ENCODE assay signal across 8 cellular contexts in the genomic region with DNA sequence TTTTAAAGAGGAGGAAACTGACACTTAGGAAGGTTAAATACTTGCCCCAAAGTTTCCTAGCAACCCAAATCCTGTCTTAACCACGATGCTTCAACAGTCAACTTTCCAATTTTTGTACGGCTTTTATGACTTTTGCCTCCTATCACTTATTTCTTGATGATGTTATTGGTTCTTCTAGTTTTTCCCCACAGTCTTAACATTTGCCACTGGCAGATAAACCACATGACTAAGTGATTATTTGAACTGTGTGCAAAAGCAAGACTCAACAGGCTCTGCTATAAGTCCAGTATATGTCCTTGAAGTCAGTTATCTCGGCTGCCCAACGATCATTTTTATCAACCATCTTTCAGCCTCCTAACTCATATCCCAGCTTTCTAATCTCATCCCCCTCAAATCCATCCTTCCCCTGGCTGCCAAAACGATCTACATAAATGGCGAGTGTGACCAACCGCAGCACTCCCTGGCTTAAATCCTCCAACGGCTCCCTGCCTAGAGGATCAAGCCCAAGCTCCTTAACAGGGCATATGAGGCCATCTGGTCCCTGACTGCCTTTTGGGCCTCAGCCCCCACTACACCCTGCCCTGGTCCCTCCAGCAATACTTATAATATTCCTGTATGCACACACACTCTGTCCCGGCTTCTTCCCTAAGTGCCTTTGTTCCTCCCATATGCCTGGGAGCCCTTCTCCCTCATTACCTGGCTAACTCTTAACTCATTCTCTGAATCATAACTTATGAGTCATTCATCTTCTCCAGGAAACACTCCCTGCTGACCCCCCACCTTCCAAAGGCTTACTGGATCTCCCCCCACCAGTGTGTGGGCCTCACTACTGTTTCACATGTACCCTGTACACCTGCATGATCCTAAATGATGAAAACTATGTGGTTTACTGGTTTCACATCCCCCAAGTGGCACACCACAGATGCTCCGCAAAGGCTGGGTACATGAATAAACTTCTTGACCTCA. TPM values are rescaled to one million over a fixed set of nuclear protein-coding genes. Genes with fewer than 3 reads are reported as not detected.
A peak's percentile ranks its signal among the peaks of the same experiment; 100 is the strongest.
DNase-seq lines count a peak whose midpoint lies in the region; ATAC-seq, FAIRE-seq and TF ChIP-seq lines count a peak whose summit lies in the region.

No MANE protein-coding gene starts in this region.

- H3K27ac ChIP-seq in astrocyte (ENCODE audit: low read depth, low read length) = peak overlapping the region; percentile 86

- no peak for FAIRE-seq in astrocyte (lab: Jason Lieb, UNC)

- no peaks in the 10 kb centered on the region for H3K27me3 ChIP-seq in astrocyte (ENCODE audit: insufficient read depth, low read length)

- peaks cover 62% of the 10 kb centered on the region for H4K20me1 ChIP-seq in astrocyte (ENCODE audit: insufficient read depth, low read length)

- H3K4me3 Mint-ChIP-seq in astrocyte (ENCODE audit: unreplicated experiment) = peak overlapping the region; percentile 37
- H3K4me3 Mint-ChIP-seq in mesothelial cell of epicardium = no peak overlapping the region

- peak overlapping the region; percentile 11 for H3K4me3 ChIP-seq in astrocyte (ENCODE audit: insufficient read depth, low read depth, low read length)

- H3K9me3 Mint-ChIP-seq in astrocyte (ENCODE audit: unreplicated experiment) (no peaks in the 10 kb centered on the region), mesothelial cell of epicardium (no peaks in the 10 kb centered on the region)

- peaks cover 98% of the 10 kb centered on the region for H3K79me2 ChIP-seq in astrocyte (ENCODE audit: insufficient read depth, low read length)

- TF ChIP-seq CTCF in astrocyte (IDR thresholded peaks at IDR 0.05; ENCODE audit: insufficient read depth, low read depth, low read length) = no peak
- no peak for TF ChIP-seq CTCF in mesothelial cell of epicardium (IDR thresholded peaks at IDR 0.05; ENCODE audit: unreplicated experiment)

- H3K4me1 Mint-ChIP-seq in astrocyte (ENCODE audit: low read depth, unreplicated experiment) (peaks cover 55% of the 10 kb centered on the region), mesothelial cell of epicardium (peaks cover 47% of the 10 kb centered on the region)

- no peaks in the 10 kb centered on the region for H3K9me3 ChIP-seq in astrocyte (ENCODE audit: insufficient read depth, low read depth, low read length)

- H3K27ac Mint-ChIP-seq in astrocyte (ENCODE audit: unreplicated experiment) (peak overlapping the region; percentile 96), mesothelial cell of epicardium (peak overlapping the region; percentile 96)

- no peak overlapping the region for H2AFZ ChIP-seq in astrocyte (ENCODE audit: low read depth, low read length)

- no peaks in the 10 kb centered on the region for H3K36me3 Mint-ChIP-seq in astrocyte (ENCODE audit: low read depth, unreplicated experiment)
- no peaks in the 10 kb centered on the region for H3K36me3 Mint-ChIP-seq in mesothelial cell of epicardium

- no peaks in the 10 kb centered on the region for H3K27me3 Mint-ChIP-seq in astrocyte (ENCODE audit: low read depth, unreplicated experiment)
- H3K27me3 Mint-ChIP-seq in mesothelial cell of epicardium (ENCODE audit: low read depth) = no peaks in the 10 kb centered on the region

- peak overlapping the region; percentile 76 for H3K4me2 ChIP-seq in astrocyte (ENCODE audit: low read length)

- peak; percentile 26 for DNase-seq in SIG-M5 treated with dmso at 0.1 percent for 504 hours (lab: John Stamatoyannopoulos, UW; ENCODE audit: unreplicated experiment)
- DNase-seq in SIG-M5 (lab: John Stamatoyannopoulos, UW) = no peak
- DNase-seq in NCI-H82 (lab: John Stamatoyannopoulos, UW) = peak; percentile 99
- peak; percentile 86 for DNase-seq in astrocyte (ENCODE audit: low read depth)
- DNase-seq in mesothelial cell of epicardium (ENCODE audit: low spot score in 2 of 2, unreplicated experiment in 2 of 2) = no peak
- no peak for DNase-seq in occipital lobe (lab: John Stamatoyannopoulos, UW)
- DNase-seq in NCI-H2107 treated with DMSO at 0.1 percent for 48 hours (lab: John Stamatoyannopoulos, UW; ENCODE audit: unreplicated experiment) = no peak

- H3K36me3 ChIP-seq in astrocyte (ENCODE audit: insufficient read depth, low read length) = no peaks in the 10 kb centered on the region

- H3K4me1 ChIP-seq in astrocyte (ENCODE audit: insufficient read depth, low read length) = peaks cover 55% of the 10 kb centered on the region

- ATAC-seq in HG02798 (IDR thresholded peaks at IDR 0.05; ENCODE audit: poor library complexity, unreplicated experiment) = peak; percentile 84

- H3K9ac ChIP-seq in astrocyte (ENCODE audit: low read length) = peak overlapping the region; percentile 63

RNA-seq across cellular contexts. Expression of a gene that starts 8.8 kb away (rescaled TPM):
- 27.1 and 31.4 TPM in 2 replicates for total RNA-seq in astrocyte
- 28.1 to 29.1 TPM (median 29.0 TPM) in 3 replicates for total RNA-seq in mesothelial cell of epicardium
- 15.3 TPM for total RNA-seq in occipital lobe

RNA-seq across cellular contexts. Expression of a gene that starts 51.9 kb away (rescaled TPM):
- total RNA-seq in astrocyte (21.3 and 22.2 TPM in 2 replicates), mesothelial cell of epicardium (37.6 to 44.2 TPM (median 40.9 TPM) in 3 replicates), occipital lobe (70.0 TPM)

Comparison
In these comparisons a context has a peak if more than half of its experiments do, and no peak if none do; other contexts are left out.
1. DNase-seq: peak in SIG-M5 treated with dmso at 0.1 percent for 504 hours (single experiment), NCI-H82 (single experiment) and astrocyte (single experiment); none in SIG-M5 (single experiment), mesothelial cell of epicardium (0 of 2), occipital lobe (single experiment) and NCI-H2107 treated with DMSO at 0.1 percent for 48 hours (single experiment).